ENCODE assay signal across 2 cellular contexts in genomic region chr1:161531986-161532875, GRCh38.
TF ChIP-seq lines count a peak whose summit lies in the region.

No MANE protein-coding gene starts in this region.

TF ChIP-seq in GM12878, 131 proteins besides CTCF, POLR2A, EP300 and RAD21:
- TF ChIP-seq HDAC2 (IDR thresholded peaks at IDR 0.05) (no peak), RB1 (IDR thresholded peaks at IDR 0.05; ENCODE audit: borderline replicate concordance) (no peak), CEBPB (IDR thresholded peaks at IDR 0.05; ENCODE audit: borderline replicate concordance in 1 of 2, low read depth in 2 of 2, low read length in 2 of 2) (no peak), MEF2A (IDR thresholded peaks at IDR 0.05; ENCODE audit: insufficient read depth, low read depth, low read length) (no peak), MLLT1 (IDR thresholded peaks at IDR 0.05) (0 out of 2 replicates have a peak, but pooled peaks have one; percentile 23), ZNF207 (IDR thresholded peaks at IDR 0.05; ENCODE audit: borderline replicate concordance) (no peak), ATF2 (IDR thresholded peaks at IDR 0.05; ENCODE audit: low read length) (no peak), MEF2B (IDR thresholded peaks at IDR 0.05; ENCODE audit: partially characterized antibody, poor library complexity, severe bottlenecking) (peak; percentile 91), STAT1 (conservative IDR thresholded peaks at IDR 0.05) (no peak), BRCA1 (IDR thresholded peaks at IDR 0.05; ENCODE audit: low read depth, low read length) (no peak), PAX8 (IDR thresholded peaks at IDR 0.05) (no peak), PRDM15 (CRISPR knock-in tag; IDR thresholded peaks at IDR 0.05) (no peak), SPI1 (IDR thresholded peaks at IDR 0.05; ENCODE audit: borderline replicate concordance, insufficient read depth, low read depth, low read length) (peak; percentile 53; the same call in 1 of the 2 replicates), SREBF2 (IDR thresholded peaks at IDR 0.05; ENCODE audit: low read length) (no peak), MTA2 (IDR thresholded peaks at IDR 0.05; ENCODE audit: low read depth) (no peak), NR2C2 (IDR thresholded peaks at IDR 0.05; ENCODE audit: borderline replicate concordance, control insufficient read depth, insufficient read length, low read depth) (no peak), SUPT20H (IDR thresholded peaks at IDR 0.05; ENCODE audit: borderline replicate concordance, control insufficient read depth, low read depth, low read length) (no peak), JUND (IDR thresholded peaks at IDR 0.05; ENCODE audit: low read depth, low read length) (no peak), ATF3 (IDR thresholded peaks at IDR 0.05; ENCODE audit: borderline replicate concordance, extremely low read depth, low read depth, low read length) (no peak)
TF ChIP-seq in GM12878: peak in this region for 3.

TF ChIP-seq in liver, 16 proteins besides CTCF, POLR2A, EP300 and RAD21:
- TF ChIP-seq SP1 (IDR thresholded peaks at IDR 0.05) (no peak), HNF4A (conservative IDR thresholded peaks at IDR 0.05) (no peak), HNF4G (IDR thresholded peaks at IDR 0.05) (no peak), GABPA (IDR thresholded peaks at IDR 0.05 in 1 of 2, conservative IDR thresholded peaks at IDR 0.05 in 1 of 2) (no peak), ATF3 (IDR thresholded peaks at IDR 0.05) (no peak), NR2F2 (IDR thresholded peaks at IDR 0.05) (no peak), RXRA (IDR thresholded peaks at IDR 0.05) (no peak), REST (IDR thresholded peaks at IDR 0.05) (no peak), FOXA2 (IDR thresholded peaks at IDR 0.05) (no peak), EGR1 (IDR thresholded peaks at IDR 0.05; ENCODE audit: low read depth in 2 of 2) (no peak)
